In the genomic region with DNA sequence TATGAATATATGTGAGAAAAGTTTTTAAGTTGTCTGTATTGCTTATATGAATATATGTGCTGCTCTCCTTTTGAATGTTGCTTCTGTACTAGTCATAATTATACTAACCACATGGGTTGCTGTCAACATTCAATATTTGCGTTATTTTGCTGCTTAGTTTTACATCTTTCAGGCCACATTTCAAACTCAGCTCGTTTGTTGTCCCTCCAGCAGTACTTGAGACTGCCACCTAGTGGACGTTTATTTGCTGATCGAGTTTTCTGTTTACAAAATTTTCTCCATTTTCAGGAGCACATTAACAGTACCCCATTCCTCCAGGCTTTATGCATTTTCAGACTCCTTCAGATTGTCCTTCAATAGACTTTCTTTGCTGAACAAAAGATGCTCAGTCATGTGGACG, we compare ENCODE assay signal across 8 cellular contexts.
DNase-seq lines count a peak whose midpoint lies in the region; ATAC-seq and TF ChIP-seq lines count a peak whose summit lies in the region.

No MANE protein-coding gene starts in this region.

- intact Hi-C loops in A673 (cut with micrococcal nuclease; ENCODE audit: unreplicated experiment) = loop anchor here (1.0 to 5.0 kb wide), 2 partner anchors 84 to 273 kb away; no protein-coding TSS in a partner anchor
- intact Hi-C loops in testis (cut with DNase I; ENCODE audit: low total_unique reads) = no loop called here

- no peaks in the 10 kb centered on the region for H3K79me2 ChIP-seq in Loucy (ENCODE audit: insufficient read depth, low read length)

- H3K4me2 ChIP-seq in Loucy (ENCODE audit: low read depth, low read length, poor library complexity, severe bottlenecking) = no peak overlapping the region

- H3F3A ChIP-seq in Loucy (ENCODE audit: low read depth) = no peaks in the 10 kb centered on the region

- POLR2A ChIA-PET in A673 (lab: Charles Lee; ENCODE audit: low non-redundant PET) = no interaction called here

- WGBS in testis, 2 donors = 0 to 8% methylated on average over 4 to 5 of the region's 5 CpGs

- ATAC-seq in HG03565 (IDR thresholded peaks at IDR 0.05; ENCODE audit: unreplicated experiment) = no peak

- CTCF ChIA-PET in A673 (lab: Charles Lee) = interaction anchor here (0.6 to 1.1 kb wide), 7 partner anchors 36 to 272 kb away, joined by 3 to 17 read pairs (median 4); no protein-coding TSS in a partner anchor

- H4K20me1 ChIP-seq in Loucy (ENCODE audit: insufficient read depth, low read length, poor library complexity, severe bottlenecking) = no peaks in the 10 kb centered on the region

- no peak for TF ChIP-seq POLR2A in testis (IDR thresholded peaks at IDR 0.05)

- no peak overlapping the region for H3K27ac ChIP-seq in A673 (ENCODE audit: low read depth, low read length, poor library complexity, severe bottlenecking)
- no peak overlapping the region for H3K27ac ChIP-seq in testis

- H3K4me1 Mint-ChIP-seq in immature natural killer cell = no peaks in the 10 kb centered on the region

- TF ChIP-seq CTCF in A673 (conservative IDR thresholded peaks at IDR 0.05; ENCODE audit: low read depth, low read length) (peak; percentile 79), Loucy (conservative IDR thresholded peaks at IDR 0.05; ENCODE audit: low read length) (peak; percentile 62), testis (IDR thresholded peaks at IDR 0.05) (peak; percentile 57 to 72 (median 58))

- H3K27ac Mint-ChIP-seq in immature natural killer cell = no peak overlapping the region

- H3K9me3 ChIP-seq in A673 (ENCODE audit: low read depth, low read length, poor library complexity, severe bottlenecking) = no peaks in the 10 kb centered on the region
- H3K9me3 ChIP-seq in Loucy (ENCODE audit: insufficient read depth, low read depth, low read length) = no peaks in the 10 kb centered on the region
- H3K9me3 ChIP-seq in adipocyte (ENCODE audit: control insufficient read depth, low read length) = no peaks in the 10 kb centered on the region
- no peaks in the 10 kb centered on the region for H3K9me3 ChIP-seq in testis

- no TSS peak for BruUV-seq in A673 (replicated peaks; lab: Mats Ljungman, UMichigan)

- H2AFZ ChIP-seq in Loucy (ENCODE audit: low read length) = peak overlapping the region; percentile 75; the same call in 1 of the 2 replicates

- no peaks in the 10 kb centered on the region for H3K36me3 Mint-ChIP-seq in immature natural killer cell

- H3K4me3 ChIP-seq in A673 (ENCODE audit: low read depth, low read length, poor library complexity, severe bottlenecking) = no peak overlapping the region
- no peak overlapping the region for H3K4me3 ChIP-seq in Loucy (ENCODE audit: low read length, poor library complexity, severe bottlenecking)
- no peak overlapping the region for H3K4me3 ChIP-seq in adipocyte (ENCODE audit: low read length)
- H3K4me3 ChIP-seq in testis = no peak overlapping the region

- no peaks in the 10 kb centered on the region for H3K9me2 ChIP-seq in Loucy (replicated peaks; ENCODE audit: low read depth, low read length)

- H3K4me1 ChIP-seq in A673 (ENCODE audit: insufficient read depth, low read length, poor library complexity, severe bottlenecking) (no peaks in the 10 kb centered on the region), Loucy (ENCODE audit: insufficient read depth, low read length, poor library complexity, severe bottlenecking) (no peaks in the 10 kb centered on the region), adipocyte (ENCODE audit: control insufficient read depth, insufficient read depth, low read length) (no peaks in the 10 kb centered on the region), testis (no peaks in the 10 kb centered on the region)

- H3K9ac ChIP-seq in Loucy (ENCODE audit: low read depth, low read length, poor library complexity, severe bottlenecking) (no peak overlapping the region), adipocyte (ENCODE audit: low read length) (no peak overlapping the region)

- H3K27me3 ChIP-seq in A673 (replicated peaks; ENCODE audit: insufficient read depth, low read depth, low read length, poor library complexity) = peaks cover 8% of the 10 kb centered on the region
- no peaks in the 10 kb centered on the region for H3K27me3 ChIP-seq in Loucy (ENCODE audit: insufficient read depth, low read length, poor library complexity, severe bottlenecking)
- H3K27me3 ChIP-seq in adipocyte (replicated peaks; ENCODE audit: control insufficient read depth, insufficient read depth, low read length) = peaks cover 49% of the 10 kb centered on the region
- H3K27me3 ChIP-seq in testis = no peaks in the 10 kb centered on the region

- DNase-seq in A673 (ENCODE audit: low spot score) = peak; percentile 64
- peak; percentile 72 for DNase-seq in DMS 273 (lab: John Stamatoyannopoulos, UW; ENCODE audit: unreplicated experiment)
- peak; percentile 81 for DNase-seq in adipocyte (ENCODE audit: low read depth)
- peak; percentile 21 to 40 (median 22) for DNase-seq in immature natural killer cell
- peak; percentile 21 for DNase-seq in testis
- DNase-seq in NK-92 treated with Interleukin-12 subunit alpha and Interleukin-12 subunit beta, amount 100 ng/mL, for 24 hours (lab: John Stamatoyannopoulos, UW) = no peak

- peaks cover 0 to 3% (median 0%) of the 10 kb centered on the region in 3 donors for H3K27me3 Mint-ChIP-seq in immature natural killer cell (ENCODE audit: low read depth in 3 of 3)

- H3K4me3 Mint-ChIP-seq in immature natural killer cell = no peak overlapping the region

- no peaks in the 10 kb centered on the region for H3K9me3 Mint-ChIP-seq in immature natural killer cell

- H3K36me3 ChIP-seq in A673 (ENCODE audit: insufficient read depth, low read length, poor library complexity, severe bottlenecking) (no peaks in the 10 kb centered on the region), Loucy (ENCODE audit: insufficient read depth, low read length) (no peaks in the 10 kb centered on the region), adipocyte (ENCODE audit: control insufficient read depth, insufficient read depth, low read length, severe bottlenecking) (no peaks in the 10 kb centered on the region), testis (ENCODE audit: low read depth, missing control alignments) (no peaks in the 10 kb centered on the region)
